Comparison of ENCODE assay signal across 13 cellular contexts in the genomic region with DNA sequence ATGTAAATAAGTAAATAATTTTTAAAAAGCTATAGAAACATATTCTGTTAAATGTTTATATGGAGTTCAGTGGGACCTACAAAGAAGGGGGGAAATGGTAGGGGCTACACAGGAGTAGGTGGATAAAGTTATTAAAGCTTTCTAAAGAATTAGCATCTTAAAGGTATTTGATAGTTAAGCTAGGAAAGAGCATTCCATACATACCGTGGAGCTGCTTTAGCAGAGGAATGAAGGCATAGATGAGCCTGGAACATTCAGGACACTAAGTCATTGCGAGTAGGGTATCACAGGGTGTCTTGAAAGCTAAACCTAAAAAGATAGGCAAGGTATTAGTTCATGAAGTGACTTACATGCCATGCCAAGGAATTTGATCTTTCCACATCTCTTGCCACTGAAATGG.
DNase-seq lines count a peak whose midpoint lies in the region; ATAC-seq and TF ChIP-seq lines count a peak whose summit lies in the region.
"Had no signal": no experiment of that assay in that cellular context is flagged by ENCODE, and none has a peak within 500 bp of the region (broad histone marks: within the 10 kb centered on the region; RNA-seq: fewer than 3 reads in every experiment).

No MANE protein-coding gene starts in this region.

- H3K4me3 Mint-ChIP-seq in stimulated activated memory B cell treated with anti-CD40 and anti-IgM and Interleukin-4, amounts not matched to agents 10 μg/mL and 1 μg/mL and 100 μg/mL, for 72 hours = no peak overlapping the region
- H3K4me3 Mint-ChIP-seq: CD4-positive, alpha-beta memory T cell had no signal

- no peak overlapping the region for H3K4me3 ChIP-seq in HUES64 (ENCODE audit: low read length)
- no peak overlapping the region for H3K4me3 ChIP-seq in retinal pigment epithelial cell (ENCODE audit: low read length)

- WGBS in HUES64 = 77% methylated on average over 2 of the region's 2 CpGs

- H3K4me1 ChIP-seq in HUES64 (ENCODE audit: insufficient read depth, low read length) = peaks cover 13% of the 10 kb centered on the region; the same call in 1 of the 2 replicates
- H3K4me1 ChIP-seq: BE2C had no signal

- H3K9ac ChIP-seq in HUES64 (ENCODE audit: low read depth, low read length) = no peak overlapping the region

- H3K27me3 ChIP-seq in HUES64 (ENCODE audit: insufficient read depth, low read length) = no peaks in the 10 kb centered on the region
- H3K27me3 ChIP-seq: BE2C had no signal

- ATAC-seq in stimulated activated memory B cell treated with anti-CD40 and anti-IgM and Interleukin-4, amounts not matched to agents 10 μg/mL and 1 μg/mL and 100 μg/mL, for 72 hours = no peak

- no peak for TF ChIP-seq CTCF in retinal pigment epithelial cell (conservative IDR thresholded peaks at IDR 0.05; ENCODE audit: low read depth, low read length)
- TF ChIP-seq CTCF in GM13977 (IDR thresholded peaks at IDR 0.05; ENCODE audit: extremely low read depth, insufficient read depth, missing control alignments) = no peak

- peaks cover 6% of the 10 kb centered on the region for H3K9me3 Mint-ChIP-seq in stimulated activated memory B cell treated with anti-CD40 and anti-IgM and Interleukin-4, amounts not matched to agents 10 μg/mL and 1 μg/mL and 100 μg/mL, for 72 hours

- no peaks in the 10 kb centered on the region for H3K36me3 Mint-ChIP-seq in stimulated activated memory B cell treated with anti-CD40 and anti-IgM and Interleukin-4, amounts not matched to agents 10 μg/mL and 1 μg/mL and 100 μg/mL, for 72 hours

- H3K27me3 Mint-ChIP-seq in stimulated activated memory B cell treated with anti-CD40 and anti-IgM and Interleukin-4, amounts not matched to agents 10 μg/mL and 1 μg/mL and 100 μg/mL, for 72 hours = peaks cover 6% of the 10 kb centered on the region

- H3K27ac Mint-ChIP-seq in stimulated activated memory B cell treated with anti-CD40 and anti-IgM and Interleukin-4, amounts not matched to agents 10 μg/mL and 1 μg/mL and 100 μg/mL, for 72 hours = no peak overlapping the region
- H3K27ac Mint-ChIP-seq: CD4-positive, alpha-beta memory T cell had no signal

- peaks cover 17% of the 10 kb centered on the region; the same call in 1 of the 2 replicates for H3K9me3 ChIP-seq in HUES64 (ENCODE audit: insufficient read depth, low read depth, low read length)
- H3K9me3 ChIP-seq: BE2C had no signal

- H3K4me1 Mint-ChIP-seq in stimulated activated memory B cell treated with anti-CD40 and anti-IgM and Interleukin-4, amounts not matched to agents 10 μg/mL and 1 μg/mL and 100 μg/mL, for 72 hours = no peaks in the 10 kb centered on the region
- H3K4me1 Mint-ChIP-seq: CD4-positive, alpha-beta memory T cell had no signal

- H3K27ac ChIP-seq in HUES64 (ENCODE audit: low read depth, low read length) = peak overlapping the region; percentile 36; the same call in 1 of the 2 replicates
- H3K27ac ChIP-seq: C4-2B had no signal

- peaks cover 90% of the 10 kb centered on the region for H3K36me3 ChIP-seq in HUES64 (ENCODE audit: insufficient read depth, low read length)

- in situ Hi-C loops in GM13977 (cut with MboI; ENCODE audit: low pct_unique_long_range_greater_than_20kb, low sequenced_read_pairs, unreplicated experiment) = no loop called here

- DNase-seq in astrocyte of the hippocampus (ENCODE audit: low read depth, low spot score) = peak; percentile 7
- DNase-seq in iPS DF 4.7 (ENCODE audit: extremely low read depth, low spot score) = peak; percentile 25
- peak; percentile 9 for DNase-seq in retinal pigment epithelial cell (ENCODE audit: low read depth)
- no peak for DNase-seq in hypothalamus (lab: John Stamatoyannopoulos, UW)
- no peak for DNase-seq in GM13977 (ENCODE audit: low spot score)
- no peak for DNase-seq in RPMI8226
- DNase-seq: BE2C; CD4-positive, alpha-beta memory T cell; DMS79 treated with DMSO at 0.1 percent for 48 hours; GDM1 had no signal

Comparison
In these comparisons a context has a peak if more than half of its experiments do, and no peak if none do; other contexts are left out.
1. DNase-seq: peak in astrocyte of the hippocampus (single experiment), iPS DF 4.7 (single experiment) and retinal pigment epithelial cell (single experiment); none in hypothalamus (0 of 51), GM13977 (single experiment) and RPMI8226 (single experiment).